Comparison of ENCODE assay signal across 8 cellular contexts in the genomic region with DNA sequence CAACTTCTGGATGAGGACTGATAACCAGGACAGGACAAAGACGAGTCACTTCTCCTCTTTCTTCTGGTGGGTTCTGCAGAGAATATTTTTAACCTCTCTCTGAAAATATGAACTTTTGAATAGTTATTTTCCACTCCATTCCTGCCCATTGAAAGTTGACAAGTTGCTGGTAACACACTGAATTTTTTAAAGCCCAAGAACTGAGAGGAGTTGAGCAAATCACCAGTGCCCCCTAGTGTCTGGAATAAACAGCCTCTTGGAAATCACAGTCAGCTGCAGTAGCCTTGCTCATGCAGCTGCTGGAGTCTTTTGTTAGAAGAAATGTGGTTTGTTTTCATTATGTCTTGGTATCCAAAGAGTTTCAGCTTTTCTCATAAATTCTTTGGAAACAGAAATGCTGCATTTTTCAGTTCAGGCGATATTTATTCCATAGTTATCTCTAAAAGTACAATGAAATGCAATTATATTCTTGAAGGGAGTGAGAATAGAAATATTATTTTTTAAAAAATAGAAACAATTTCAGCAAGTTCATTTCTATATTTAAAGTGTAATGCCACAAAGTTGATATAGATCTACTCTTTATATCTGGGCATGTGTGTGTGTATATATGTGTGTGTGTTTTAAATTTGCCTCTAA.
DNase-seq lines count a peak whose midpoint lies in the region; ATAC-seq lines count a peak whose summit lies in the region.

No MANE protein-coding gene starts in this region.

- H2AK5ac ChIP-seq in mesenchymal stem cell (ENCODE audit: low read length, severe bottlenecking): no peak overlapping the region

- WGBS in mesenchymal stem cell: no CpG with 5 or more reads among the region's 2 CpGs

- H3K14ac ChIP-seq in mesenchymal stem cell (ENCODE audit: low read length in 2 of 2): no peak overlapping the region

- H3K4ac ChIP-seq in mesenchymal stem cell (ENCODE audit: low read depth in 1 of 2, low read length in 2 of 2): no peak overlapping the region

- H3K27ac ChIP-seq in mesenchymal stem cell (ENCODE audit: low read length, poor library complexity, severe bottlenecking): peak overlapping the region; percentile 3

- no peak overlapping the region for H2AFZ ChIP-seq in mesenchymal stem cell (ENCODE audit: low read depth, low read length)

- no peaks in the 10 kb centered on the region for H3K36me3 ChIP-seq in mesenchymal stem cell (ENCODE audit: control insufficient read depth in 1 of 2, insufficient read depth in 2 of 2, low read depth in 1 of 2, low read length in 2 of 2)

- H2BK15ac ChIP-seq in mesenchymal stem cell (ENCODE audit: low read depth, poor library complexity, severe bottlenecking): no peak overlapping the region

- peak overlapping the region; percentile 14 for H2BK5ac ChIP-seq in mesenchymal stem cell (ENCODE audit: low read depth, low read length, poor library complexity, severe bottlenecking)

- ATAC-seq in HG03469 (IDR thresholded peaks at IDR 0.05; ENCODE audit: unreplicated experiment): peak; percentile 80

- H3K9me3 ChIP-seq in mesenchymal stem cell (ENCODE audit: control insufficient read depth, low read length): peaks cover 9% of the 10 kb centered on the region

- H2BK120ac ChIP-seq in mesenchymal stem cell (ENCODE audit: low read depth, low read length): no peak overlapping the region

- H3K9ac ChIP-seq in mesenchymal stem cell (ENCODE audit: low read length): peak overlapping the region; percentile 85

- H4K8ac ChIP-seq in mesenchymal stem cell (ENCODE audit: low read length): no peak overlapping the region

- no peak overlapping the region for H4K91ac ChIP-seq in mesenchymal stem cell (ENCODE audit: low read length)

- H3K4me1 ChIP-seq in mesenchymal stem cell (ENCODE audit: control insufficient read depth, insufficient read depth, low read depth, low read length): peaks cover 2% of the 10 kb centered on the region

- no peaks in the 10 kb centered on the region for H3K27me3 ChIP-seq in mesenchymal stem cell (ENCODE audit: control insufficient read depth in 1 of 2, insufficient read depth in 1 of 2, low read length in 2 of 2)

- peak overlapping the region in 1 of 2 experiments; percentile 9 for H3K4me3 ChIP-seq in mesenchymal stem cell (ENCODE audit: insufficient read depth in 1 of 2, low read depth in 1 of 2, low read length in 2 of 2)

- H3K18ac ChIP-seq in mesenchymal stem cell (ENCODE audit: low read depth in 1 of 2, low read length in 2 of 2): no peak overlapping the region

- no peak overlapping the region for H3K4me2 ChIP-seq in mesenchymal stem cell (ENCODE audit: low read length, poor library complexity, severe bottlenecking)

- no peak overlapping the region for H2BK12ac ChIP-seq in mesenchymal stem cell (ENCODE audit: low read length in 2 of 2)

- H3K79me1 ChIP-seq in mesenchymal stem cell (replicated peaks; ENCODE audit: low read length, poor library complexity, severe bottlenecking): no peaks in the 10 kb centered on the region

- DNase-seq in Ammon's horn (ENCODE audit: low spot score): peak; percentile 89
- peak; percentile 8 for DNase-seq in GM19238 (ENCODE audit: insufficient read length, low spot score)
- peak; percentile 48 for DNase-seq in NCI-H748 treated with DMSO at 0.1 percent for 48 hours (lab: John Stamatoyannopoulos, UW)
- peak; percentile 57 to 75 for DNase-seq in activated CD4-positive, alpha-beta T cell treated with anti-CD3 and anti-CD28 coated beads, Interleukin-2, amount 50 U/mL, for 48 hours
- peak; percentile 24 for DNase-seq in effector CD8-positive, alpha-beta T cell (lab: John Stamatoyannopoulos, UW)
- DNase-seq in mesenchymal stem cell: peak; percentile 80
- peak; percentile 6 to 34 for DNase-seq in stimulated activated CD8-positive, alpha-beta memory T cell treated with anti-CD3 and anti-CD28 coated beads, Interleukin-2, amount 100 ng/mL, for 48 hours (ENCODE audit: low read depth in 2 of 2)

- H3K23ac ChIP-seq in mesenchymal stem cell (ENCODE audit: low read length in 2 of 2): no peak overlapping the region

Comparison
In these comparisons a context has a peak if more than half of its experiments do, and no peak if none do; other contexts are left out.
1. DNase-seq: peak in every context shown above with its lines; median percentile 89 in Ammon's horn; 80 in mesenchymal stem cell; 66 in activated CD4-positive, alpha-beta T cell treated with anti-CD3 and anti-CD28 coated beads, Interleukin-2, amount 50 U/mL, for 48 hours; 48 in NCI-H748 treated with DMSO at 0.1 percent for 48 hours; 24 in effector CD8-positive, alpha-beta T cell; 20 in stimulated activated CD8-positive, alpha-beta memory T cell treated with anti-CD3 and anti-CD28 coated beads, Interleukin-2, amount 100 ng/mL, for 48 hours; 8 in GM19238.